ENCODE assay signal across 14 cellular contexts in the genomic region with DNA sequence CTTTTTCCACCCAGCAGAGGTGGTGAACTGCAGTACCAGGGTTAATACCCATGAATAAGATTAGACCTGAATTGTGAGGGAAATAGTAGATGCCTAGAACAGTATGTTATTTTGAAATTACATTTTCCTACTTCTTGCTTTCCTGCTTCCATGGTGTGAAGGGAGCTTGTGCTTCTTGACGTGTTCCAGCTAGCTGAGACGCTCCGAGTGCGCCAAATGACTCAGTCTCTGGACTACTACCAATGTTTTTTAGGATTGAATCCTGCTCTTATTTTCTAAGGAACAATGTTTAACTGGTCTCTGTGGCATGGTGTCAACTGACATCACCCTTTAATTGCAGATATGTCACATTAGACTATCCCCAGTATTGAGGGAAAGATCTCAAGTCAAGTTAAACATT.
DNase-seq lines count a peak whose midpoint lies in the region; ATAC-seq and TF ChIP-seq lines count a peak whose summit lies in the region.
"Had no signal": no experiment of that assay in that cellular context is flagged by ENCODE, and none has a peak within 500 bp of the region (broad histone marks: within the 10 kb centered on the region; RNA-seq: fewer than 3 reads in every experiment).

No MANE protein-coding gene starts in this region.

- peak overlapping the region; percentile 12 to 53 for H3K27ac ChIP-seq in tibial artery

- intact Hi-C loops in mucosa of descending colon (cut with DNase I, micrococcal nuclease): no loop called here
- intact Hi-C loops in tibial artery (cut with DNase I; ENCODE audit: low total_unique reads): no loop called here

- no peaks in the 10 kb centered on the region for H3K36me3 ChIP-seq in mucosa of descending colon (ENCODE audit: low read depth)
- no peaks in the 10 kb centered on the region for H3K36me3 ChIP-seq in tibial artery

- ATAC-seq in mucosa of descending colon (peak; percentile 24), HG02588 (IDR thresholded peaks at IDR 0.05; ENCODE audit: unreplicated experiment) (no peak), GM19035 (IDR thresholded peaks at IDR 0.05; ENCODE audit: unreplicated experiment) (no peak), GM18858 (IDR thresholded peaks at IDR 0.05; ENCODE audit: unreplicated experiment) (no peak), GM19324 (IDR thresholded peaks at IDR 0.05; ENCODE audit: low FRiP score, unreplicated experiment) (no peak)
- ATAC-seq: HCT116 had no signal

- no peak overlapping the region for H3K4me3 ChIP-seq in astrocyte of the cerebellum (ENCODE audit: low read depth, low read length)
- H3K4me3 ChIP-seq in fibroblast of pulmonary artery (replicated peaks; ENCODE audit: low read depth, low read length): no peak overlapping the region
- no peak overlapping the region for H3K4me3 ChIP-seq in mucosa of descending colon
- H3K4me3 ChIP-seq in tibial artery: no peak overlapping the region

- H3K4me1 ChIP-seq in mucosa of descending colon (ENCODE audit: low read depth): no peaks in the 10 kb centered on the region
- peaks cover 0 to 25% (median 7%) of the 10 kb centered on the region in 4 donors for H3K4me1 ChIP-seq in tibial artery

- no peaks in the 10 kb centered on the region for H3K27me3 ChIP-seq in tibial artery

- H3K9me3 ChIP-seq in mucosa of descending colon (no peaks in the 10 kb centered on the region), tibial artery (no peaks in the 10 kb centered on the region)

- in situ Hi-C loops in astrocyte of the cerebellum (cut with HindIII; ENCODE audit: low sequenced_read_pairs): no loop called here

- DNase-seq in astrocyte of the cerebellum (ENCODE audit: low read depth) (peak; percentile 37), fibroblast of pulmonary artery (ENCODE audit: low read depth) (peak; percentile 13), mucosa of descending colon (peak in 1 of 3 donors; percentile 38), tibial artery (peak; percentile 70 to 78)
- DNase-seq: activated CD4-positive, CD25-positive, alpha-beta regulatory T cell treated with anti-CD3 and anti-CD28 coated beads, Interleukin-2, amount 50 U/mL, for 72 hours; activated T-cell treated with anti-CD3 and anti-CD28 coated beads for 4 hours; NCI-H187; NCI-H524; T-helper 1 cell had no signal

- TF ChIP-seq CTCF in astrocyte of the cerebellum (IDR thresholded peaks at IDR 0.05; ENCODE audit: low read depth, low read length, missing control alignments) (no peak), fibroblast of pulmonary artery (IDR thresholded peaks at IDR 0.05; ENCODE audit: low read length, missing control alignments) (no peak), mucosa of descending colon (IDR thresholded peaks at IDR 0.05) (no peak), tibial artery (IDR thresholded peaks at IDR 0.05) (no peak)
